Comparison of ENCODE assay signal across 1 cellular context in the genomic region with DNA sequence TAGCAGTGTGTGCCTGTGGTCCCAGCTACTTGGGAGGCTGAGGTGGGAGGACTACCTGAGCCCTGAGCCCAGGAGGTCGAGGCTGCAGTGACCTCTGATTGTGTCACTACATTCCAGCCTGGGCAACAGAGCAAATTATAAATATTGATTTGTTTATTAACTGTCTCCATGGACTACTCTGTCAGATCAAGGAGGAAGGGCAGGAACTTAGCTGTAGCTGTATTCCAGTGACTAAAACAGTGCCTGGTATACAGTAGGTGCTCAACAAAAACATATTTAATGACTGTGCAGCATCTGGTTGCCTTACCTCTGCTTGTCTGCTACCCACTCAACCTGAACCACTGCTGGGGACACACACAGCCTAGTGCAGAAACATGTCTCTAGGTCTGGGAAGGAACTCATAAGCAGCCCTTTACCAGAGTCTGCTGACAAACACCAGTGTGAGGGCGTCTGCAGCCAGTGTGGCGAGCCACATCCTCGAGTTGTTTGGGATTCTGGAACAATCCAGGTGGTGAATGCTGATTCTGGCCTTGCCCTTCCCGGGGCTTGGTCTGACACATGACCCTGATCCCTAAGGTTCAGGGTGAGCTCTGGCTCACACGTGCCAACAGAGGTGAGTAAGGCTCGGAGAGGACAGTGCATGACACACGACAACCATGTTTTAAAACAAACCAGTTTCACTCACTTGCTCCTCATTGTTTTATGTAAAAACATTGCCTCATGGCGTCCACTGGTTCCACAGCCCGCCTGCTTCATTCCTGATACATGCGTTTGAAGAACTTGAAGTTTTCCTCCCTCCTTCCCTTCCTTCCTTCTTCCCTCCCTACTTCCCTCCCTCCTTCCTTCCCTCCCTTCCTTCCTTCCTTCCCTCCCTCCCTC.
TF ChIP-seq lines count a peak whose summit lies in the region.

No MANE protein-coding gene starts in this region.

TF ChIP-seq in HepG2, 621 proteins besides CTCF, POLR2A, EP300 and RAD21 (continued from another document and continues in another):
- TF ChIP-seq GABPA (IDR thresholded peaks at IDR 0.05; ENCODE audit: low read depth, low read length) (no peak), GABPA (CRISPR knock-in tag; IDR thresholded peaks at IDR 0.05; ENCODE audit: low read depth) (no peak), ZNF317 (CRISPR knock-in tag; IDR thresholded peaks at IDR 0.05) (no peak), ZNF552 (CRISPR knock-in tag; IDR thresholded peaks at IDR 0.05; ENCODE audit: borderline replicate concordance) (peak; percentile 80; the same call in 1 of the 2 replicates), ZC3H13 (CRISPR knock-in tag; IDR thresholded peaks at IDR 0.05) (peak; percentile 67; the same call in 1 of the 2 replicates), ARNT2 (CRISPR knock-in tag; IDR thresholded peaks at IDR 0.05; ENCODE audit: low read depth) (peak; percentile 79; the same call in 1 of the 2 replicates), RCOR2 (CRISPR knock-in tag; IDR thresholded peaks at IDR 0.05) (peak; percentile 79; the same call in 1 of the 2 replicates), GTF3A (CRISPR knock-in tag; conservative IDR thresholded peaks at IDR 0.05) (no peak), DNMT3B (CRISPR knock-in tag; conservative IDR thresholded peaks at IDR 0.05) (no peak), ZNF678 (CRISPR knock-in tag; IDR thresholded peaks at IDR 0.05) (peak; percentile 91; the same call in 1 of the 2 replicates), NCOA5 (CRISPR knock-in tag; IDR thresholded peaks at IDR 0.05) (no peak), ZNF614 (CRISPR knock-in tag; IDR thresholded peaks at IDR 0.05; ENCODE audit: borderline replicate concordance) (no peak), SNAI1 (CRISPR knock-in tag; IDR thresholded peaks at IDR 0.05; ENCODE audit: borderline replicate concordance) (no peak), STAT5B (CRISPR knock-in tag; IDR thresholded peaks at IDR 0.05) (no peak), RFX5 (IDR thresholded peaks at IDR 0.05; ENCODE audit: low read depth, low read length) (no peak), STAG1 (CRISPR knock-in tag; IDR thresholded peaks at IDR 0.05) (peak; percentile 15; the same call in 1 of the 2 replicates), ZNF781 (CRISPR knock-in tag; IDR thresholded peaks at IDR 0.05; ENCODE audit: borderline replicate concordance, not compliant biosample characterization) (no peak), POLR2AphosphoS2 (IDR thresholded peaks at IDR 0.05; ENCODE audit: low read depth, low read length) (no peak), ZNF460 (CRISPR knock-in tag; IDR thresholded peaks at IDR 0.05; ENCODE audit: borderline replicate concordance) (no peak), SNRNP70 (IDR thresholded peaks at IDR 0.05; ENCODE audit: low read depth, low read length) (no peak), RFXANK (CRISPR knock-in tag; IDR thresholded peaks at IDR 0.05) (0 out of 2 replicates have a peak, but pooled peaks have one; percentile 16), TGIF2 (CRISPR knock-in tag; IDR thresholded peaks at IDR 0.05) (peak; percentile 18; the same call in 1 of the 2 replicates), ONECUT2 (CRISPR knock-in tag; IDR thresholded peaks at IDR 0.05) (peak; percentile 90)
- TF ChIP-seq, protein P1, sequence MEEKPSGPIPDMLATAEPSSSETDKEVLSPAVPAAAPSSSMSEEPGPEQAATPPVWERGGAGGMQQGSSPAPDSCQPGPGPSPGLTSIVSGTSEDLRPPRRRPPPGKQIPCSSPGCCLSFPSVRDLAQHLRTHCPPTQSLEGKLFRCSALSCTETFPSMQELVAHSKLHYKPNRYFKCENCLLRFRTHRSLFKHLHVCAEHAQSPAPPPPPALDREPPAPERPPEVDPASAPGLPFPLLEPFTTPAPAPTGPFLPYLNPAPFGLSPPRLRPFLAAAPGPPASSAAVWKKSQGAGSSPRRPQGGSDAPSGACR (CRISPR knock-in tag; IDR thresholded peaks at IDR 0.05) = no peak
- TF ChIP-seq, protein P2, sequence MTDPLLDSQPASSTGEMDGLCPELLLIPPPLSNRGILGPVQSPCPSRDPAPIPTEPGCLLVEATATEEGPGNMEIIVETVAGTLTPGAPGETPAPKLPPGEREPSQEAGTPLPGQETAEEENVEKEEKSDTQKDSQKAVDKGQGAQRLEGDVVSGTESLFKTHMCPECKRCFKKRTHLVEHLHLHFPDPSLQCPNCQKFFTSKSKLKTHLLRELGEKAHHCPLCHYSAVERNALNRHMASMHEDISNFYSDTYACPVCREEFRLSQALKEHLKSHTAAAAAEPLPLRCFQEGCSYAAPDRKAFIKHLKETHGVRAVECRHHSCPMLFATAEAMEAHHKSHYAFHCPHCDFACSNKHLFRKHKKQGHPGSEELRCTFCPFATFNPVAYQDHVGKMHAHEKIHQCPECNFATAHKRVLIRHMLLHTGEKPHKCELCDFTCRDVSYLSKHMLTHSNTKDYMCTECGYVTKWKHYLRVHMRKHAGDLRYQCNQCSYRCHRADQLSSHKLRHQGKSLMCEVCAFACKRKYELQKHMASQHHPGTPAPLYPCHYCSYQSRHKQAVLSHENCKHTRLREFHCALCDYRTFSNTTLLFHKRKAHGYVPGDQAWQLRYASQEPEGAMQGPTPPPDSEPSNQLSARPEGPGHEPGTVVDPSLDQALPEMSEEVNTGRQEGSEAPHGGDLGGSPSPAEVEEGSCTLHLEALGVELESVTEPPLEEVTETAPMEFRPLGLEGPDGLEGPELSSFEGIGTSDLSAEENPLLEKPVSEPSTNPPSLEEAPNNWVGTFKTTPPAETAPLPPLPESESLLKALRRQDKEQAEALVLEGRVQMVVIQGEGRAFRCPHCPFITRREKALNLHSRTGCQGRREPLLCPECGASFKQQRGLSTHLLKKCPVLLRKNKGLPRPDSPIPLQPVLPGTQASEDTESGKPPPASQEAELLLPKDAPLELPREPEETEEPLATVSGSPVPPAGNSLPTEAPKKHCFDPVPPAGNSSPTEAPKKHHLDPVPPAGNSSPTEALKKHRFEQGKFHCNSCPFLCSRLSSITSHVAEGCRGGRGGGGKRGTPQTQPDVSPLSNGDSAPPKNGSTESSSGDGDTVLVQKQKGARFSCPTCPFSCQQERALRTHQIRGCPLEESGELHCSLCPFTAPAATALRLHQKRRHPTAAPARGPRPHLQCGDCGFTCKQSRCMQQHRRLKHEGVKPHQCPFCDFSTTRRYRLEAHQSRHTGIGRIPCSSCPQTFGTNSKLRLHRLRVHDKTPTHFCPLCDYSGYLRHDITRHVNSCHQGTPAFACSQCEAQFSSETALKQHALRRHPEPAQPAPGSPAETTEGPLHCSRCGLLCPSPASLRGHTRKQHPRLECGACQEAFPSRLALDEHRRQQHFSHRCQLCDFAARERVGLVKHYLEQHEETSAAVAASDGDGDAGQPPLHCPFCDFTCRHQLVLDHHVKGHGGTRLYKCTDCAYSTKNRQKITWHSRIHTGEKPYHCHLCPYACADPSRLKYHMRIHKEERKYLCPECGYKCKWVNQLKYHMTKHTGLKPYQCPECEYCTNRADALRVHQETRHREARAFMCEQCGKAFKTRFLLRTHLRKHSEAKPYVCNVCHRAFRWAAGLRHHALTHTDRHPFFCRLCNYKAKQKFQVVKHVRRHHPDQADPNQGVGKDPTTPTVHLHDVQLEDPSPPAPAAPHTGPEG (CRISPR knock-in tag; IDR thresholded peaks at IDR 0.05) = peak; percentile 70; the same call in 1 of the 2 replicates
- TF ChIP-seq, protein P3, sequence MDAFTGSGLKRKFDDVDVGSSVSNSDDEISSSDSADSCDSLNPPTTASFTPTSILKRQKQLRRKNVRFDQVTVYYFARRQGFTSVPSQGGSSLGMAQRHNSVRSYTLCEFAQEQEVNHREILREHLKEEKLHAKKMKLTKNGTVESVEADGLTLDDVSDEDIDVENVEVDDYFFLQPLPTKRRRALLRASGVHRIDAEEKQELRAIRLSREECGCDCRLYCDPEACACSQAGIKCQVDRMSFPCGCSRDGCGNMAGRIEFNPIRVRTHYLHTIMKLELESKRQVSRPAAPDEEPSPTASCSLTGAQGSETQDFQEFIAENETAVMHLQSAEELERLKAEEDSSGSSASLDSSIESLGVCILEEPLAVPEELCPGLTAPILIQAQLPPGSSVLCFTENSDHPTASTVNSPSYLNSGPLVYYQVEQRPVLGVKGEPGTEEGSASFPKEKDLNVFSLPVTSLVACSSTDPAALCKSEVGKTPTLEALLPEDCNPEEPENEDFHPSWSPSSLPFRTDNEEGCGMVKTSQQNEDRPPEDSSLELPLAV (CRISPR knock-in tag; conservative IDR thresholded peaks at IDR 0.05; ENCODE audit: low read depth) = no peak
- TF ChIP-seq, protein P4, sequence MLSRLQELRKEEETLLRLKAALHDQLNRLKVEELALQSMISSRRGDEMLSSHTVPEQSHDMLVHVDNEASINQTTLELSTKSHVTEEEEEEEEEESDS (CRISPR knock-in tag; IDR thresholded peaks at IDR 0.05; ENCODE audit: borderline replicate concordance) = no peak; the same call in 1 of the 2 replicates
- TF ChIP-seq, protein P5, sequence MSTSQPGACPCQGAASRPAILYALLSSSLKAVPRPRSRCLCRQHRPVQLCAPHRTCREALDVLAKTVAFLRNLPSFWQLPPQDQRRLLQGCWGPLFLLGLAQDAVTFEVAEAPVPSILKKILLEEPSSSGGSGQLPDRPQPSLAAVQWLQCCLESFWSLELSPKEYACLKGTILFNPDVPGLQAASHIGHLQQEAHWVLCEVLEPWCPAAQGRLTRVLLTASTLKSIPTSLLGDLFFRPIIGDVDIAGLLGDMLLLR (CRISPR knock-in tag; IDR thresholded peaks at IDR 0.05) = no peak; the same call in 1 of the 2 replicates
- TF ChIP-seq, protein P6, sequence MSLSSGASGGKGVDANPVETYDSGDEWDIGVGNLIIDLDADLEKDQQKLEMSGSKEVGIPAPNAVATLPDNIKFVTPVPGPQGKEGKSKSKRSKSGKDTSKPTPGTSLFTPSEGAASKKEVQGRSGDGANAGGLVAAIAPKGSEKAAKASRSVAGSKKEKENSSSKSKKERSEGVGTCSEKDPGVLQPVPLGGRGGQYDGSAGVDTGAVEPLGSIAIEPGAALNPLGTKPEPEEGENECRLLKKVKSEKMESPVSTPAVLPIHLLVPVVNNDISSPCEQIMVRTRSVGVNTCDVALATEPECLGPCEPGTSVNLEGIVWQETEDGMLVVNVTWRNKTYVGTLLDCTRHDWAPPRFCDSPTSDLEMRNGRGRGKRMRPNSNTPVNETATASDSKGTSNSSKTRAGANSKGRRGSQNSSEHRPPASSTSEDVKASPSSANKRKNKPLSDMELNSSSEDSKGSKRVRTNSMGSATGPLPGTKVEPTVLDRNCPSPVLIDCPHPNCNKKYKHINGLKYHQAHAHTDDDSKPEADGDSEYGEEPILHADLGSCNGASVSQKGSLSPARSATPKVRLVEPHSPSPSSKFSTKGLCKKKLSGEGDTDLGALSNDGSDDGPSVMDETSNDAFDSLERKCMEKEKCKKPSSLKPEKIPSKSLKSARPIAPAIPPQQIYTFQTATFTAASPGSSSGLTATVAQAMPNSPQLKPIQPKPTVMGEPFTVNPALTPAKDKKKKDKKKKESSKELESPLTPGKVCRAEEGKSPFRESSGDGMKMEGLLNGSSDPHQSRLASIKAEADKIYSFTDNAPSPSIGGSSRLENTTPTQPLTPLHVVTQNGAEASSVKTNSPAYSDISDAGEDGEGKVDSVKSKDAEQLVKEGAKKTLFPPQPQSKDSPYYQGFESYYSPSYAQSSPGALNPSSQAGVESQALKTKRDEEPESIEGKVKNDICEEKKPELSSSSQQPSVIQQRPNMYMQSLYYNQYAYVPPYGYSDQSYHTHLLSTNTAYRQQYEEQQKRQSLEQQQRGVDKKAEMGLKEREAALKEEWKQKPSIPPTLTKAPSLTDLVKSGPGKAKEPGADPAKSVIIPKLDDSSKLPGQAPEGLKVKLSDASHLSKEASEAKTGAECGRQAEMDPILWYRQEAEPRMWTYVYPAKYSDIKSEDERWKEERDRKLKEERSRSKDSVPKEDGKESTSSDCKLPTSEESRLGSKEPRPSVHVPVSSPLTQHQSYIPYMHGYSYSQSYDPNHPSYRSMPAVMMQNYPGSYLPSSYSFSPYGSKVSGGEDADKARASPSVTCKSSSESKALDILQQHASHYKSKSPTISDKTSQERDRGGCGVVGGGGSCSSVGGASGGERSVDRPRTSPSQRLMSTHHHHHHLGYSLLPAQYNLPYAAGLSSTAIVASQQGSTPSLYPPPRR (CRISPR knock-in tag; IDR thresholded peaks at IDR 0.05; ENCODE audit: borderline replicate concordance) = peak; percentile 38; the same call in 1 of the 2 replicates
- TF ChIP-seq, protein P7, sequence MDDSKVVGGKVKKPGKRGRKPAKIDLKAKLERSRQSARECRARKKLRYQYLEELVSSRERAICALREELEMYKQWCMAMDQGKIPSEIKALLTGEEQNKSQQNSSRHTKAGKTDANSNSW (CRISPR knock-in tag; IDR thresholded peaks at IDR 0.05; ENCODE audit: borderline replicate concordance) = 0 out of 2 replicates have a peak, but pooled peaks have one; percentile 52
- TF ChIP-seq, protein P8, sequence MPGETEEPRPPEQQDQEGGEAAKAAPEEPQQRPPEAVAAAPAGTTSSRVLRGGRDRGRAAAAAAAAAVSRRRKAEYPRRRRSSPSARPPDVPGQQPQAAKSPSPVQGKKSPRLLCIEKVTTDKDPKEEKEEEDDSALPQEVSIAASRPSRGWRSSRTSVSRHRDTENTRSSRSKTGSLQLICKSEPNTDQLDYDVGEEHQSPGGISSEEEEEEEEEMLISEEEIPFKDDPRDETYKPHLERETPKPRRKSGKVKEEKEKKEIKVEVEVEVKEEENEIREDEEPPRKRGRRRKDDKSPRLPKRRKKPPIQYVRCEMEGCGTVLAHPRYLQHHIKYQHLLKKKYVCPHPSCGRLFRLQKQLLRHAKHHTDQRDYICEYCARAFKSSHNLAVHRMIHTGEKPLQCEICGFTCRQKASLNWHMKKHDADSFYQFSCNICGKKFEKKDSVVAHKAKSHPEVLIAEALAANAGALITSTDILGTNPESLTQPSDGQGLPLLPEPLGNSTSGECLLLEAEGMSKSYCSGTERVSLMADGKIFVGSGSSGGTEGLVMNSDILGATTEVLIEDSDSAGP (CRISPR knock-in tag; IDR thresholded peaks at IDR 0.05; ENCODE audit: borderline replicate concordance) = peak; percentile 85
